2 cellular contexts compared by ENCODE assay signal in genomic region chr5:103057208-103058130, GRCh38.
TF ChIP-seq lines count a peak whose summit lies in the region.

No MANE protein-coding gene starts in this region.

TF ChIP-seq in A549, 52 proteins besides CTCF, POLR2A, EP300 and RAD21 (continued from another document):
- TF ChIP-seq ELK1 (IDR thresholded peaks at IDR 0.05; ENCODE audit: low read depth, low read length), result no peak
- no peak for TF ChIP-seq ZSCAN20 (CRISPR knock-in tag; IDR thresholded peaks at IDR 0.05)
- no peak for TF ChIP-seq HDAC2 (IDR thresholded peaks at IDR 0.05)
- no peak for TF ChIP-seq RCOR1 (IDR thresholded peaks at IDR 0.05; ENCODE audit: low read depth, low read length)
- no peak for TF ChIP-seq ESRRA (IDR thresholded peaks at IDR 0.05; ENCODE audit: borderline replicate concordance, low read length)
- no peak for TF ChIP-seq BCL3 (IDR thresholded peaks at IDR 0.05)
- no peak for TF ChIP-seq CEBPB (IDR thresholded peaks at IDR 0.05)
- TF ChIP-seq CHD2 (IDR thresholded peaks at IDR 0.05; ENCODE audit: low read length, partially characterized antibody), result no peak
- TF ChIP-seq MAFK (IDR thresholded peaks at IDR 0.05; ENCODE audit: partially characterized antibody), result no peak
- TF ChIP-seq ATOH8 (CRISPR knock-in tag; IDR thresholded peaks at IDR 0.05; ENCODE audit: low read depth), result no peak

TF ChIP-seq in IMR-90, 13 proteins besides CTCF, POLR2A, EP300 and RAD21 (continued from another document):
- TF ChIP-seq RFX5 (IDR thresholded peaks at IDR 0.05; ENCODE audit: low read depth, low read length), result no peak
- TF ChIP-seq CHD1 (IDR thresholded peaks at IDR 0.05; ENCODE audit: low read depth, low read length), result no peak
- TF ChIP-seq RCOR1 (IDR thresholded peaks at IDR 0.05; ENCODE audit: insufficient replicate concordance, low read length), result no peak
